Comparison of ENCODE assay signal across 12 cellular contexts in genomic region chr2:150484006-150484405, GRCh38. TPM values are rescaled to one million over a fixed set of nuclear protein-coding genes. Genes with fewer than 3 reads are reported as not detected.
DNase-seq lines count a peak whose midpoint lies in the region; ATAC-seq and TF ChIP-seq lines count a peak whose summit lies in the region.
"Had no signal": no experiment of that assay in that cellular context is flagged by ENCODE, and none has a peak within 500 bp of the region (broad histone marks: within the 10 kb centered on the region; RNA-seq: fewer than 3 reads in every experiment).

No MANE protein-coding gene starts in this region.

- H3K27ac ChIP-seq in GM23248 (peak overlapping the region; percentile 95), SK-N-SH (ENCODE audit: low read depth in 2 of 2, low read length in 1 of 2) (peak overlapping the region; percentile 43 to 90), foreskin keratinocyte (peak overlapping the region; percentile 94)

- no peak for TF ChIP-seq EP300 in SK-N-SH (IDR thresholded peaks at IDR 0.05; ENCODE audit: borderline replicate concordance in 1 of 2, low read depth in 1 of 2, low read length in 1 of 2)

- no peaks in the 10 kb centered on the region for H3K27me3 ChIP-seq in GM23248 (replicated peaks; ENCODE audit: insufficient read depth)
- no peaks in the 10 kb centered on the region for H3K27me3 ChIP-seq in SK-N-SH (ENCODE audit: insufficient read depth)
- H3K27me3 ChIP-seq in foreskin keratinocyte, result no peaks in the 10 kb centered on the region

- H3K79me2 ChIP-seq in GM23248 (ENCODE audit: insufficient read depth) (peaks cover 97% of the 10 kb centered on the region), SK-N-SH (ENCODE audit: insufficient read depth) (peaks cover 85% of the 10 kb centered on the region)

- TF ChIP-seq CTCF in SK-N-SH (IDR thresholded peaks at IDR 0.05), result no peak
- no peak for TF ChIP-seq CTCF in foreskin keratinocyte (conservative IDR thresholded peaks at IDR 0.05)

- no peak overlapping the region for H3K4me3 Mint-ChIP-seq in activated naive CD4-positive, alpha-beta T cell treated with anti-CD3 and anti-CD28 coated beads for 36 hours
- H3K4me3 Mint-ChIP-seq: activated CD8-positive, alpha-beta memory T cell treated with anti-CD3 and anti-CD28 coated beads, Interleukin-2, amount 10 ng/mL, durations not matched to agents 7 days and 5 days had no signal

- POLR2A ChIA-PET in SK-N-SH (lab: Yijun Ruan, JAX), result interaction anchor here (1.3 to 1.4 kb wide), 2 partner anchors 8 to 897 kb away, joined by 3 to 4 read pairs; partner anchors contain the start of gene MMADHC

- intact Hi-C loops in activated naive CD4-positive, alpha-beta T cell treated with anti-CD3 and anti-CD28 coated beads for 36 hours (cut with micrococcal nuclease), result no loop called here

- no peak for TF ChIP-seq RAD21 in SK-N-SH (IDR thresholded peaks at IDR 0.05; ENCODE audit: low read length)

- H3K36me3 ChIP-seq in GM23248 (ENCODE audit: low read depth), result peaks cover 54% of the 10 kb centered on the region
- peaks cover 41 to 43% of the 10 kb centered on the region in 2 experiments for H3K36me3 ChIP-seq in SK-N-SH (replicated peaks in 1 of 2; ENCODE audit: control insufficient read depth in 1 of 2, insufficient read depth in 2 of 2, low read length in 1 of 2)

- peak overlapping the region; percentile 95 for H3K4me2 ChIP-seq in GM23248 (ENCODE audit: unreplicated experiment)
- peak overlapping the region; percentile 95 for H3K4me2 ChIP-seq in SK-N-SH

- peaks cover 72% of the 10 kb centered on the region for H3F3A ChIP-seq in GM23248 (ENCODE audit: insufficient read depth)
- H3F3A ChIP-seq in SK-N-SH (replicated peaks; ENCODE audit: insufficient read depth), result peaks cover 23% of the 10 kb centered on the region

- H3K36me3 Mint-ChIP-seq in activated naive CD4-positive, alpha-beta T cell treated with anti-CD3 and anti-CD28 coated beads for 36 hours (ENCODE audit: low read depth), result no peaks in the 10 kb centered on the region
- peaks cover 0 to 9% of the 10 kb centered on the region in 2 donors for H3K36me3 Mint-ChIP-seq in activated naive CD4-positive, alpha-beta T cell treated with anti-CD3 and anti-CD28 coated beads, Interleukin-2, amount 50 U/mL, for 72 hours
- H3K36me3 Mint-ChIP-seq: activated CD8-positive, alpha-beta memory T cell treated with anti-CD3 and anti-CD28 coated beads, Interleukin-2, amount 10 ng/mL, durations not matched to agents 7 days and 5 days had no signal

- ATAC-seq in foreskin keratinocyte (no peak), GM21447 (IDR thresholded peaks at IDR 0.05; ENCODE audit: unreplicated experiment) (no peak)
- ATAC-seq in activated naive CD4-positive, alpha-beta T cell treated with anti-CD3 and anti-CD28 coated beads, Interleukin-2, amount 50 U/mL, for 72 hours, result no peak
- ATAC-seq: activated CD8-positive, alpha-beta memory T cell treated with anti-CD3 and anti-CD28 coated beads, Interleukin-2, amount 10 ng/mL, durations not matched to agents 7 days and 5 days had no signal

- H4K20me1 ChIP-seq in GM23248 (ENCODE audit: insufficient read depth) (0 out of 2 replicates have a peak, but pooled peaks cover 10% of the 10 kb centered on the region), SK-N-SH (ENCODE audit: insufficient read depth) (peaks cover 70% of the 10 kb centered on the region)

- H3K4me1 ChIP-seq in GM23248 (ENCODE audit: insufficient read depth) (peaks cover 51% of the 10 kb centered on the region), SK-N-SH (ENCODE audit: control insufficient read depth in 1 of 2, insufficient read depth in 2 of 2, low read depth in 1 of 2, low read length in 1 of 2) (peaks cover 27 to 30% of the 10 kb centered on the region in 2 experiments; a peak in 3 of 4 replicates), foreskin keratinocyte (peaks cover 50% of the 10 kb centered on the region)

- 5 to 7% methylated on average over 3 of the region's 3 CpGs for WGBS in GM23248 (ENCODE audit: low coverage in 1 of 2, low lambda C conversion rate in 2 of 2, missing lambda C conversion rate in 2 of 2), 2 experiments
- WGBS in SK-N-SH (ENCODE audit: low lambda C conversion rate), result 64% methylated on average over 3 of the region's 3 CpGs

- peak overlapping the region; percentile 96 for H3K9ac ChIP-seq in GM23248
- peak overlapping the region; percentile 99 for H3K9ac ChIP-seq in SK-N-SH

- DNase-seq in GM23248 (peak; percentile 63), SK-N-SH (no peak), foreskin keratinocyte (peak in 1 of 2 donors; percentile 39), skeletal muscle cell (ENCODE audit: low read depth) (no peak), UCSD-AML1 (lab: John Stamatoyannopoulos, UW; ENCODE audit: unreplicated experiment) (no peak)
- DNase-seq in activated naive CD4-positive, alpha-beta T cell treated with anti-CD3 and anti-CD28 coated beads for 36 hours, result no peak
- no peak for DNase-seq in activated naive CD4-positive, alpha-beta T cell treated with anti-CD3 and anti-CD28 coated beads, Interleukin-2, amount 50 U/mL, for 72 hours (ENCODE audit: low spot score in 2 of 2)
- DNase-seq: activated CD8-positive, alpha-beta memory T cell treated with anti-CD3 and anti-CD28 coated beads, Interleukin-2, amount 10 ng/mL, durations not matched to agents 7 days and 5 days; effector memory CD4-positive, alpha-beta T cell; MM.1S; RPMI8226 had no signal

- in situ Hi-C loops in GM23248 (cut with MboI), result loop anchor here (10.0 to 25.0 kb wide), 3 partner anchors 428 to 889 kb away; no protein-coding TSS in a partner anchor

- CTCF ChIA-PET in SK-N-SH (lab: Yijun Ruan, JAX), result interaction anchor here (0.7 to 2.1 kb wide), 8 partner anchors 14 to 888 kb away, joined by 3 to 16 read pairs (median 4); no protein-coding TSS in a partner anchor
- CTCF ChIA-PET in activated naive CD4-positive, alpha-beta T cell treated with anti-CD3 and anti-CD28 coated beads for 36 hours (lab: Charles Lee), result no interaction called here

- no peak overlapping the region for H3K27ac Mint-ChIP-seq in activated naive CD4-positive, alpha-beta T cell treated with anti-CD3 and anti-CD28 coated beads for 36 hours
- H3K27ac Mint-ChIP-seq in activated naive CD4-positive, alpha-beta T cell treated with anti-CD3 and anti-CD28 coated beads, Interleukin-2, amount 50 U/mL, for 72 hours, result no peak overlapping the region
- H3K27ac Mint-ChIP-seq: activated CD8-positive, alpha-beta memory T cell treated with anti-CD3 and anti-CD28 coated beads, Interleukin-2, amount 10 ng/mL, durations not matched to agents 7 days and 5 days had no signal

- H3K9me3 ChIP-seq in GM23248 (ENCODE audit: low read depth), result no peaks in the 10 kb centered on the region
- H3K9me3 ChIP-seq in SK-N-SH, result no peaks in the 10 kb centered on the region

- H2AFZ ChIP-seq in GM23248 (no peak overlapping the region), SK-N-SH (ENCODE audit: low read depth) (no peak overlapping the region)

- peak overlapping the region; percentile 92 for H3K4me3 ChIP-seq in GM23248
- H3K4me3 ChIP-seq in SK-N-SH (ENCODE audit: low read depth in 2 of 2, low read length in 1 of 2), result peak overlapping the region; percentile 90 to 98
- H3K4me3 ChIP-seq in skeletal muscle cell (ENCODE audit: low read depth, low read length), result peak overlapping the region; percentile 53

- peaks cover 12% of the 10 kb centered on the region for H3K4me1 Mint-ChIP-seq in activated naive CD4-positive, alpha-beta T cell treated with anti-CD3 and anti-CD28 coated beads for 36 hours (ENCODE audit: low read depth)

- H3K9me3 Mint-ChIP-seq in activated naive CD4-positive, alpha-beta T cell treated with anti-CD3 and anti-CD28 coated beads for 36 hours, result no peaks in the 10 kb centered on the region
- no peaks in the 10 kb centered on the region for H3K9me3 Mint-ChIP-seq in activated naive CD4-positive, alpha-beta T cell treated with anti-CD3 and anti-CD28 coated beads, Interleukin-2, amount 50 U/mL, for 72 hours

- H3K9me2 ChIP-seq in GM23248 (ENCODE audit: insufficient read depth), result no peaks in the 10 kb centered on the region
- no peaks in the 10 kb centered on the region for H3K9me2 ChIP-seq in SK-N-SH

- H3K27me3 Mint-ChIP-seq in activated naive CD4-positive, alpha-beta T cell treated with anti-CD3 and anti-CD28 coated beads for 36 hours (ENCODE audit: low read depth), result peaks cover 51% of the 10 kb centered on the region

TF ChIP-seq in SK-N-SH, 30 proteins besides CTCF, POLR2A, EP300 and RAD21 (continues in another document):
- TF ChIP-seq, protein P1, sequence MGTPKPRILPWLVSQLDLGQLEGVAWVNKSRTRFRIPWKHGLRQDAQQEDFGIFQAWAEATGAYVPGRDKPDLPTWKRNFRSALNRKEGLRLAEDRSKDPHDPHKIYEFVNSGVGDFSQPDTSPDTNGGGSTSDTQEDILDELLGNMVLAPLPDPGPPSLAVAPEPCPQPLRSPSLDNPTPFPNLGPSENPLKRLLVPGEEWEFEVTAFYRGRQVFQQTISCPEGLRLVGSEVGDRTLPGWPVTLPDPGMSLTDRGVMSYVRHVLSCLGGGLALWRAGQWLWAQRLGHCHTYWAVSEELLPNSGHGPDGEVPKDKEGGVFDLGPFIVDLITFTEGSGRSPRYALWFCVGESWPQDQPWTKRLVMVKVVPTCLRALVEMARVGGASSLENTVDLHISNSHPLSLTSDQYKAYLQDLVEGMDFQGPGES (IDR thresholded peaks at IDR 0.05; ENCODE audit: low read depth, low read length), result no peak
- TF ChIP-seq FOXJ3 (CRISPR knock-in tag; IDR thresholded peaks at IDR 0.05), result no peak
- TF ChIP-seq YY1 (IDR thresholded peaks at IDR 0.05; ENCODE audit: low read depth), result no peak
- no peak for TF ChIP-seq TEAD4 (IDR thresholded peaks at IDR 0.05; ENCODE audit: borderline replicate concordance, insufficient read depth)

RNA-seq across cellular contexts. Expression of gene RND3, which starts 3.5 kb away (rescaled TPM):
- 244 and 271 TPM in 2 replicates for total RNA-seq in GM23248 (2014; rRNA removed; shearing (Covaris generic))
- polyA plus RNA-seq in GM23248 (2016; fragmentation: Nextera tagmentation; extraction: Ambion mirVana), result 198 and 199 TPM in 2 replicates
- 49.7 and 56.7 TPM in 2 replicates for polyA plus RNA-seq in SK-N-SH (2012; rRNA removed)
- 39.1 and 50.9 TPM in 2 replicates for polyA plus RNA-seq in SK-N-SH (2012; cell fraction: cytosol; rRNA removed)
- 55.8 and 82.5 TPM in 2 replicates for polyA plus RNA-seq in SK-N-SH (2012; cell fraction: nucleus; rRNA removed)
- 60.8 and 61.3 TPM in 2 replicates for total RNA-seq in foreskin keratinocyte
- polyA plus RNA-seq in foreskin keratinocyte, result 23.7 and 29.0 TPM in 2 replicates
- not detected for total RNA-seq in activated naive CD4-positive, alpha-beta T cell treated with anti-CD3 and anti-CD28 coated beads for 36 hours
- total RNA-seq in activated naive CD4-positive, alpha-beta T cell treated with anti-CD3 and anti-CD28 coated beads, Interleukin-2, amount 50 U/mL, for 72 hours, result not detected
- total RNA-seq: activated CD8-positive, alpha-beta memory T cell treated with anti-CD3 and anti-CD28 coated beads, Interleukin-2, amount 10 ng/mL, durations not matched to agents 7 days and 5 days had no signal

Comparison
In these comparisons a context has a peak if more than half of its experiments do, and no peak if none do; other contexts are left out.
1. RNA of gene RND3, which starts 3.5 kb away (total RNA-seq): 244 to 271 TPM in GM23248 and 60.8 to 61.3 TPM in foreskin keratinocyte; not detected in activated naive CD4-positive, alpha-beta T cell treated with anti-CD3 and anti-CD28 coated beads for 36 hours and not detected in activated naive CD4-positive, alpha-beta T cell treated with anti-CD3 and anti-CD28 coated beads, Interleukin-2, amount 50 U/mL, for 72 hours; every median in the first group is over 10 times any median in the second.
2. Peak in every context shown above with its lines, with median percentiles within 50 percentile points of each other: H3K27ac ChIP-seq and H3K4me3 ChIP-seq.